In genomic region chr17:40419559-40420331, GRCh38 we compare ENCODE assay signal across 8 cellular contexts. TPM values are rescaled to one million over a fixed set of nuclear protein-coding genes. Genes with fewer than 3 reads are reported as not detected.
DNase-seq lines count a peak whose midpoint lies in the region; TF ChIP-seq lines count a peak whose summit lies in the region.

No MANE protein-coding gene starts in this region.

- no peak for TF ChIP-seq CTCF in thyroid gland (IDR thresholded peaks at IDR 0.05)

- 63 to 65% methylated on average over 9 to 10 of the region's 11 CpGs for WGBS in thyroid gland, 2 donors

- H4K20me1 ChIP-seq in BLaER1 treated with 17β-estradiol and CSF1 and Interleukin-3, amounts not matched to agents 10 nM and 100 nM, result peaks cover 0 to 8% (median 0%) of the 10 kb centered on the region in 11 experiments; a peak in 4 of 22 replicates

- H3K4me1 ChIP-seq in BLaER1 treated with 17β-estradiol and CSF1 and Interleukin-3, amounts not matched to agents 10 nM and 100 nM, result peaks cover 38 to 84% (median 58%) of the 10 kb centered on the region in 10 experiments
- H3K4me1 ChIP-seq in SJCRH30 (peaks cover 31% of the 10 kb centered on the region), thyroid gland (peaks cover 10 to 14% of the 10 kb centered on the region in 2 donors)

- no peaks in the 10 kb centered on the region for H3K27me3 ChIP-seq in BLaER1 treated with 17β-estradiol and CSF1 and Interleukin-3, amounts not matched to agents 10 nM and 100 nM
- H3K27me3 ChIP-seq in SJCRH30 (no peaks in the 10 kb centered on the region), thyroid gland (no peaks in the 10 kb centered on the region)

- H3K4me2 ChIP-seq in BLaER1 treated with 17β-estradiol and CSF1 and Interleukin-3, amounts not matched to agents 10 nM and 100 nM, result peak overlapping the region; percentile 52 to 91 (median 78)

- peak overlapping the region in 2 of 11 experiments; percentile 1 to 6; a peak in 1 of 22 replicates for H3K9ac ChIP-seq in BLaER1 treated with 17β-estradiol and CSF1 and Interleukin-3, amounts not matched to agents 10 nM and 100 nM

- H3K9me3 ChIP-seq in BLaER1 treated with 17β-estradiol and CSF1 and Interleukin-3, amounts not matched to agents 10 nM and 100 nM (replicated peaks in 1 of 11), result peaks cover 0 to 6% (median 0%) of the 10 kb centered on the region in 11 experiments; a peak in 1 of 22 replicates
- H3K9me3 ChIP-seq in SJCRH30 (replicated peaks) (no peaks in the 10 kb centered on the region), thyroid gland (no peaks in the 10 kb centered on the region)

- H3K4me3 ChIP-seq in BLaER1 treated with 17β-estradiol and CSF1 and Interleukin-3, amounts not matched to agents 10 nM and 100 nM, result no peak overlapping the region
- H3K4me3 ChIP-seq in SJCRH30 (no peak overlapping the region; the same call in 1 of the 2 replicates), thyroid gland (replicated peaks in 1 of 3) (no peak overlapping the region)

- DNase-seq in GDM1 (lab: John Stamatoyannopoulos, UW), result peak; percentile 24
- DNase-seq in SJCRH30, result peak; percentile 25 to 48
- peak; percentile 55 for DNase-seq in islet precursor cell
- no peak for DNase-seq in thyroid gland
- no peak for DNase-seq in epidermal melanocyte (ENCODE audit: insufficient read length, low spot score)
- no peak for DNase-seq in activated CD4-positive, CD25-positive, alpha-beta regulatory T cell treated with anti-CD3 and anti-CD28 coated beads, Interleukin-2, amount 50 U/mL, for 72 hours
- no peak for DNase-seq in DMS 273 treated with DMSO at 0.1 percent for 48 hours (lab: John Stamatoyannopoulos, UW)

- peak overlapping the region in 3 of 11 experiments; percentile 32 to 93 (median 41); a peak in 7 of 22 replicates for H3K27ac ChIP-seq in BLaER1 treated with 17β-estradiol and CSF1 and Interleukin-3, amounts not matched to agents 10 nM and 100 nM
- H3K27ac ChIP-seq in SJCRH30 (no peak overlapping the region; the same call in 1 of the 2 replicates), thyroid gland (no peak overlapping the region)

- no peak for TF ChIP-seq POLR2A in thyroid gland (IDR thresholded peaks at IDR 0.05)

- H3K36me3 ChIP-seq in BLaER1 treated with 17β-estradiol and CSF1 and Interleukin-3, amounts not matched to agents 10 nM and 100 nM, result peaks cover 0 to 18% (median 8%) of the 10 kb centered on the region in 11 experiments; a peak in 8 of 22 replicates
- H3K36me3 ChIP-seq in SJCRH30, result peaks cover 20% of the 10 kb centered on the region
- H3K36me3 ChIP-seq in thyroid gland, result no peaks in the 10 kb centered on the region

- intact Hi-C loops in thyroid gland (cut with DNase I), result loop anchor here (5.0 to 10.0 kb wide), 2 partner anchors 57 to 115 kb away; partner anchors contain the start of genes GJD3 and RARA

RNA-seq across cellular contexts. Expression of gene TOP2A, which starts 2.0 kb away (rescaled TPM):
- 524 and 583 TPM in 2 replicates for total RNA-seq in SJCRH30 (2014; rRNA removed; shearing (Covaris generic))
- total RNA-seq in thyroid gland, result 1 to 10 TPM in 3 of 4 donors, under 1 TPM in 1; 0.20 to 5.2 (median 2.2) TPM

RNA-seq across cellular contexts. Expression of gene IGFBP4, which starts 23.5 kb away (rescaled TPM):
- total RNA-seq in SJCRH30 (2014; rRNA removed; shearing (Covaris generic)), result 1.7 and 2.3 TPM in 2 replicates
- total RNA-seq in thyroid gland, result 100 to 1,000 TPM; 234 to 334 (median 274) TPM

RNA-seq across cellular contexts. Expression of gene GJD3, which starts 55.2 kb away (rescaled TPM):
- total RNA-seq in SJCRH30 (2014; rRNA removed; shearing (Covaris generic)), result not detected in 2 replicates
- 1 to 10 TPM; 1.6 to 3.4 (median 1.7) TPM for total RNA-seq in thyroid gland

Comparison
In these comparisons a context has a peak if more than half of its experiments do, and no peak if none do; other contexts are left out.
1. DNase-seq: peak in GDM1 (single experiment), SJCRH30 (2 of 2) and islet precursor cell (single experiment); none in thyroid gland (0 of 2), epidermal melanocyte (single experiment), activated CD4-positive, CD25-positive, alpha-beta regulatory T cell treated with anti-CD3 and anti-CD28 coated beads, Interleukin-2, amount 50 U/mL, for 72 hours (single experiment) and DMS 273 treated with DMSO at 0.1 percent for 48 hours (single experiment).
2. RNA of gene TOP2A, which starts 2.0 kb away (total RNA-seq): 524 to 583 TPM in SJCRH30; 0.20 to 5.2 TPM in thyroid gland; every median in the first group is over 10 times any median in the second.
3. RNA of gene IGFBP4, which starts 23.5 kb away (total RNA-seq): 234 to 334 TPM in thyroid gland; 1.7 to 2.3 TPM in SJCRH30; every median in the first group is over 10 times any median in the second.